ENCODE assay signal across 8 cellular contexts in genomic region chr15:90352109-90352893, GRCh38. TPM values are rescaled to one million over a fixed set of nuclear protein-coding genes. Genes with fewer than 3 reads are reported as not detected.
DNase-seq lines count a peak whose midpoint lies in the region; ATAC-seq and TF ChIP-seq lines count a peak whose summit lies in the region.

Gene ZNF774, plus strand, starts transcription at chr15:90352284. Its CDS starts 2,377 bp downstream, at chr15:90354661.

- H3K9me3 Mint-ChIP-seq in CD4-positive, CD25-positive, alpha-beta regulatory T cell, result no peaks in the 10 kb centered on the region
- no peaks in the 10 kb centered on the region for H3K9me3 Mint-ChIP-seq in activated CD4-positive, alpha-beta memory T cell treated with anti-CD3 and anti-CD28 coated beads for 36 hours

- 1% methylated on average over 53 of the region's 53 CpGs for WGBS in lung, 2 donors

- intact Hi-C loops in activated CD4-positive, alpha-beta memory T cell treated with anti-CD3 and anti-CD28 coated beads for 36 hours (cut with micrococcal nuclease), result loop anchor here (1.0 to 5.0 kb wide), 4 partner anchors 10 to 66 kb away; partner anchors contain the start of gene IQGAP1

- peak; percentile 87 to 96 (median 94) for DNase-seq in CD4-positive, CD25-positive, alpha-beta regulatory T cell
- DNase-seq in NCI-H82 (lab: John Stamatoyannopoulos, UW) (peak; percentile 99), lung (ENCODE audit: low spot score) (peak; percentile 92)
- peak; percentile 93 for DNase-seq in activated CD4-positive, alpha-beta memory T cell treated with anti-CD3 and anti-CD28 coated beads for 36 hours
- DNase-seq in effector CD4-positive, alpha-beta T cell, result peak; percentile 90
- peak; percentile 77 to 91 (median 82) for DNase-seq in stimulated activated CD4-positive, alpha-beta T cell treated with anti-CD3 and anti-CD28 coated beads, TNF-alpha, amount 100 ng/mL, for 24 hours (ENCODE audit: low read depth in 3 of 3)

- CTCF ChIA-PET in activated CD4-positive, alpha-beta memory T cell treated with anti-CD3 and anti-CD28 coated beads for 36 hours (lab: Charles Lee), result interaction anchor here (1.8 to 2.3 kb wide), 3 partner anchors 9 to 130 kb away, joined by 5 to 11 read pairs (median 6); no protein-coding TSS in a partner anchor

- H3K36me3 ChIP-seq in CD4-positive, CD25-positive, alpha-beta regulatory T cell (ENCODE audit: control insufficient read depth, insufficient read depth, low read length), result no peaks in the 10 kb centered on the region
- H3K36me3 ChIP-seq in lung (ENCODE audit: control insufficient read depth in 2 of 2, insufficient read depth in 2 of 2, low read length in 2 of 2), result no peaks in the 10 kb centered on the region

- H3K4me3 ChIP-seq in CD4-positive, CD25-positive, alpha-beta regulatory T cell (ENCODE audit: low read depth, low read length), result peak within 1 kb of the TSS; percentile 79
- H3K4me3 ChIP-seq in lung, result peak within 1 kb of the TSS; percentile 79

- H3K27me3 ChIP-seq in CD4-positive, CD25-positive, alpha-beta regulatory T cell (ENCODE audit: control insufficient read depth, insufficient read depth, low read length), result no peaks in the 10 kb centered on the region
- H3K27me3 ChIP-seq in lung (ENCODE audit: control insufficient read depth, insufficient read depth), result no peaks in the 10 kb centered on the region

- POLR2A ChIA-PET in activated CD4-positive, alpha-beta memory T cell treated with anti-CD3 and anti-CD28 coated beads for 36 hours (lab: Charles Lee), result interaction anchor here (0.5 to 1.5 kb wide), 3 partner anchors 23 to 64 kb away, joined by 3 to 5 read pairs (median 4); partner anchors contain the start of gene IQGAP1

- H3K4me1 Mint-ChIP-seq in CD4-positive, CD25-positive, alpha-beta regulatory T cell, result peaks cover 0 to 12% (median 5%) of the 10 kb centered on the region in 4 donors
- H3K4me1 Mint-ChIP-seq in activated CD4-positive, alpha-beta memory T cell treated with anti-CD3 and anti-CD28 coated beads for 36 hours (ENCODE audit: low read depth), result peaks cover 6% of the 10 kb centered on the region

- TF ChIP-seq CTCF in lung (IDR thresholded peaks at IDR 0.05; ENCODE audit: control extremely low read depth, extremely low read depth), result no peak

- H3K36me3 Mint-ChIP-seq in CD4-positive, CD25-positive, alpha-beta regulatory T cell, result no peaks in the 10 kb centered on the region
- no peaks in the 10 kb centered on the region for H3K36me3 Mint-ChIP-seq in activated CD4-positive, alpha-beta memory T cell treated with anti-CD3 and anti-CD28 coated beads for 36 hours

- H3K4me1 ChIP-seq in CD4-positive, CD25-positive, alpha-beta regulatory T cell (ENCODE audit: control insufficient read depth, insufficient read depth, low read length, poor library complexity, severe bottlenecking), result peaks cover 11% of the 10 kb centered on the region
- peaks cover 0 to 4% of the 10 kb centered on the region in 2 donors for H3K4me1 ChIP-seq in lung (ENCODE audit: control insufficient read depth in 2 of 2, insufficient read depth in 2 of 2, low read length in 2 of 2)

- peak within 1 kb of the TSS; percentile 32 to 71 (median 67) for H3K27ac Mint-ChIP-seq in CD4-positive, CD25-positive, alpha-beta regulatory T cell
- no peak within 1 kb of the TSS for H3K27ac Mint-ChIP-seq in activated CD4-positive, alpha-beta memory T cell treated with anti-CD3 and anti-CD28 coated beads for 36 hours

- peak within 1 kb of the TSS; percentile 85 to 94 (median 89) for H3K4me3 Mint-ChIP-seq in CD4-positive, CD25-positive, alpha-beta regulatory T cell
- peak within 1 kb of the TSS; percentile 87 for H3K4me3 Mint-ChIP-seq in activated CD4-positive, alpha-beta memory T cell treated with anti-CD3 and anti-CD28 coated beads for 36 hours

- H3K27ac ChIP-seq in CD4-positive, CD25-positive, alpha-beta regulatory T cell (ENCODE audit: insufficient read depth, low read length, poor library complexity, severe bottlenecking), result no peak within 1 kb of the TSS
- H3K27ac ChIP-seq in lung (ENCODE audit: low read depth in 1 of 2, low read length in 1 of 2), result peak within 1 kb of the TSS; percentile 58 to 87

- peaks cover 7% of the 10 kb centered on the region for H3K27me3 Mint-ChIP-seq in CD4-positive, CD25-positive, alpha-beta regulatory T cell
- H3K27me3 Mint-ChIP-seq in activated CD4-positive, alpha-beta memory T cell treated with anti-CD3 and anti-CD28 coated beads for 36 hours, result peaks cover 4% of the 10 kb centered on the region

- ATAC-seq in CD4-positive, CD25-positive, alpha-beta regulatory T cell (ENCODE audit: low read depth in 2 of 2), result peak; percentile 99
- ATAC-seq in GM19452 (IDR thresholded peaks at IDR 0.05; ENCODE audit: unreplicated experiment) (peak; percentile 99), HG03575 (IDR thresholded peaks at IDR 0.05; ENCODE audit: extremely low read depth, insufficient number of reproducible peaks, low FRiP score, unreplicated experiment) (peak; percentile 91), lung (ENCODE audit: insufficient read depth, low FRiP score) (peak; percentile 97)

- H3K9me3 ChIP-seq in CD4-positive, CD25-positive, alpha-beta regulatory T cell (ENCODE audit: control insufficient read depth in 2 of 2, low read length in 2 of 2), result no peaks in the 10 kb centered on the region
- no peaks in the 10 kb centered on the region for H3K9me3 ChIP-seq in lung (ENCODE audit: control insufficient read depth in 2 of 2, insufficient read depth in 1 of 2, low read length in 1 of 2)

RNA-seq across cellular contexts. Expression of gene ZNF774, which starts in this region (rescaled TPM):
- not detected for total RNA-seq in CD4-positive, CD25-positive, alpha-beta regulatory T cell
- polyA plus RNA-seq in CD4-positive, CD25-positive, alpha-beta regulatory T cell, result not detected
- total RNA-seq in activated CD4-positive, alpha-beta memory T cell treated with anti-CD3 and anti-CD28 coated beads for 36 hours, result 1 to 10 TPM in 1 of 2 experiments, under 1 TPM in 1; 0.68 to 1.1 TPM
- 1 to 10 TPM; 2.5 to 4.9 TPM for total RNA-seq in lung
- polyA plus RNA-seq in lung, result 1 to 10 TPM; 1.6 to 1.9 TPM

Comparison
In these comparisons a context has a peak if more than half of its experiments do, and no peak if none do; other contexts are left out.
1. Peak in DNase-seq, ATAC-seq and H3K4me3 ChIP-seq in CD4-positive, CD25-positive, alpha-beta regulatory T cell; RNA of the gene not detected or under 1 TPM.